Comparison of ENCODE assay signal across 8 cellular contexts in genomic region chr5:172764861-172765765, GRCh38. TPM values are rescaled to one million over a fixed set of nuclear protein-coding genes. Genes with fewer than 3 reads are reported as not detected.
DNase-seq lines count a peak whose midpoint lies in the region; ATAC-seq and TF ChIP-seq lines count a peak whose summit lies in the region.

No MANE protein-coding gene starts in this region.

- peak; percentile 84 for ATAC-seq in HG02642 (IDR thresholded peaks at IDR 0.05; ENCODE audit: poor library complexity, unreplicated experiment)

- no peak for TF ChIP-seq CTCF in osteocyte (IDR thresholded peaks at IDR 0.05)

- no peaks in the 10 kb centered on the region for H3K9me3 ChIP-seq in thymus (ENCODE audit: control insufficient read depth)

- peak overlapping the region; percentile 75 for H3K4me3 Mint-ChIP-seq in activated naive CD8-positive, alpha-beta T cell treated with anti-CD3 and anti-CD28 coated beads for 36 hours
- peak overlapping the region; percentile 93 for H3K4me3 Mint-ChIP-seq in osteocyte (ENCODE audit: unreplicated experiment)

- no peaks in the 10 kb centered on the region for H3K27me3 ChIP-seq in thymus (ENCODE audit: control insufficient read depth, insufficient read depth)

- peak; percentile 12 for TF ChIP-seq POLR2A in GM10847 (IDR thresholded peaks at IDR 0.05; ENCODE audit: extremely low read depth, insufficient read length)

- intact Hi-C loops in head of caudate nucleus (cut with DNase I): no loop called here

- DNase-seq in NCI-H1105 (lab: John Stamatoyannopoulos, UW) (peak; percentile 92), SKM-1 (lab: John Stamatoyannopoulos, UW; ENCODE audit: unreplicated experiment) (peak; percentile 82), head of caudate nucleus (peak; percentile 76 to 98 (median 92)), osteocyte (ENCODE audit: extremely low spot score, unreplicated experiment) (peak; percentile 96)
- peak; percentile 91 for DNase-seq in activated naive CD8-positive, alpha-beta T cell treated with anti-CD3 and anti-CD28 coated beads for 36 hours

- peaks cover 2% of the 10 kb centered on the region for H3K9me3 Mint-ChIP-seq in activated naive CD8-positive, alpha-beta T cell treated with anti-CD3 and anti-CD28 coated beads for 36 hours
- peaks cover 3% of the 10 kb centered on the region for H3K9me3 Mint-ChIP-seq in osteocyte (ENCODE audit: unreplicated experiment)

- H3K27ac ChIP-seq in thymus (ENCODE audit: low read depth): peak overlapping the region; percentile 83

- H3K4me1 Mint-ChIP-seq in activated naive CD8-positive, alpha-beta T cell treated with anti-CD3 and anti-CD28 coated beads for 36 hours: peaks cover 44% of the 10 kb centered on the region
- peaks cover 44% of the 10 kb centered on the region for H3K4me1 Mint-ChIP-seq in osteocyte (ENCODE audit: unreplicated experiment)

- H3K36me3 Mint-ChIP-seq in activated naive CD8-positive, alpha-beta T cell treated with anti-CD3 and anti-CD28 coated beads for 36 hours: peaks cover 27% of the 10 kb centered on the region
- H3K36me3 Mint-ChIP-seq in osteocyte (ENCODE audit: unreplicated experiment): peaks cover 32% of the 10 kb centered on the region

- H3K27me3 Mint-ChIP-seq in activated naive CD8-positive, alpha-beta T cell treated with anti-CD3 and anti-CD28 coated beads for 36 hours: no peaks in the 10 kb centered on the region
- no peaks in the 10 kb centered on the region for H3K27me3 Mint-ChIP-seq in osteocyte (ENCODE audit: unreplicated experiment)

- H3K27ac Mint-ChIP-seq in activated naive CD8-positive, alpha-beta T cell treated with anti-CD3 and anti-CD28 coated beads for 36 hours: peak overlapping the region; percentile 87
- peak overlapping the region; percentile 99 for H3K27ac Mint-ChIP-seq in osteocyte (ENCODE audit: unreplicated experiment)

- peak overlapping the region; percentile 34 for H3K4me3 ChIP-seq in thymus (ENCODE audit: low read length)

- H3K36me3 ChIP-seq in thymus (ENCODE audit: control insufficient read depth, insufficient read depth): peaks cover 16% of the 10 kb centered on the region

- peaks cover 30% of the 10 kb centered on the region for H3K4me1 ChIP-seq in thymus (ENCODE audit: control insufficient read depth, insufficient read depth, low read length)

- WGBS in thymus: 8% methylated on average over 24 of the region's 24 CpGs

RNA-seq across cellular contexts. Expression of gene DUSP1, which starts 5.9 kb away (rescaled TPM):
- total RNA-seq in activated naive CD8-positive, alpha-beta T cell treated with anti-CD3 and anti-CD28 coated beads for 36 hours: 1 to 10 TPM; 8.7 to 8.9 TPM
- total RNA-seq in osteocyte: 201 and 250 TPM in 2 replicates
- 272 TPM for polyA plus RNA-seq in thymus

Comparison
In these comparisons a context has a peak if more than half of its experiments do, and no peak if none do; other contexts are left out.
1. Peak in every context shown above with its lines: DNase-seq, ATAC-seq, H3K4me3 ChIP-seq and H3K27ac ChIP-seq.
2. RNA of gene DUSP1, which starts 5.9 kb away (total RNA-seq): 201 to 250 TPM in osteocyte; 8.7 to 8.9 TPM in activated naive CD8-positive, alpha-beta T cell treated with anti-CD3 and anti-CD28 coated beads for 36 hours; every median in the first group is over 10 times any median in the second.